16 cellular contexts compared by ENCODE assay signal in genomic region chr1:39647247-39647646, GRCh38. TPM values are rescaled to one million over a fixed set of nuclear protein-coding genes. Genes with fewer than 3 reads are reported as not detected.
DNase-seq lines count a peak whose midpoint lies in the region; ATAC-seq and TF ChIP-seq lines count a peak whose summit lies in the region.
"Had no signal": no experiment of that assay in that cellular context is flagged by ENCODE, and none has a peak within 500 bp of the region (broad histone marks: within the 10 kb centered on the region; RNA-seq: fewer than 3 reads in every experiment).

No MANE protein-coding gene starts in this region.

- TF ChIP-seq CTCF in heart left ventricle (IDR thresholded peaks at IDR 0.05): no peak
- no peak for TF ChIP-seq CTCF in sigmoid colon (IDR thresholded peaks at IDR 0.05)
- no peak for TF ChIP-seq CTCF in vagina (IDR thresholded peaks at IDR 0.05)

- H3K27me3 ChIP-seq in heart left ventricle (no peaks in the 10 kb centered on the region), right cardiac atrium (ENCODE audit: control insufficient read depth, insufficient read depth) (no peaks in the 10 kb centered on the region), sigmoid colon (no peaks in the 10 kb centered on the region), vagina (no peaks in the 10 kb centered on the region)

- no peak overlapping the region for H3K27ac Mint-ChIP-seq in stimulated activated effector memory CD8-positive, alpha-beta T cell treated with anti-CD3 and anti-CD28 coated beads, Interleukin-12 subunit alpha, Interleukin-12 subunit beta, amount 100 ng/mL, for 72 hours
- H3K27ac Mint-ChIP-seq: activated naive CD8-positive, alpha-beta T cell treated with anti-CD3 and anti-CD28 coated beads, Interleukin-2, amount 10 ng/mL, durations not matched to agents 7 days and 5 days; CD4-positive, CD25-positive, alpha-beta regulatory T cell had no signal

- no peak for TF ChIP-seq POLR2A in heart left ventricle (IDR thresholded peaks at IDR 0.05)
- no peak for TF ChIP-seq POLR2A in sigmoid colon (IDR thresholded peaks at IDR 0.05)
- no peak for TF ChIP-seq POLR2A in vagina (IDR thresholded peaks at IDR 0.05)

- H3K4me1 ChIP-seq in heart left ventricle (peaks cover 0 to 67% (median 20%) of the 10 kb centered on the region in 12 donors), right cardiac atrium (ENCODE audit: control insufficient read depth, insufficient read depth, low read length) (peaks cover 15% of the 10 kb centered on the region), sigmoid colon (peaks cover 0 to 15% (median 3%) of the 10 kb centered on the region in 4 donors), vagina (peaks cover 39% of the 10 kb centered on the region)

- DNase-seq in heart left ventricle (no peak), cardiac septum (ENCODE audit: low spot score) (no peak), right cardiac atrium (peak in 1 of 3 donors; percentile 29), sigmoid colon (no peak), vagina (ENCODE audit: extremely low spot score in 2 of 2) (no peak), NCI-H1105 (lab: John Stamatoyannopoulos, UW) (no peak), NCI-H2171 treated with DMSO at 0.1 percent for 48 hours (lab: John Stamatoyannopoulos, UW) (no peak)
- no peak for DNase-seq in stimulated activated effector memory CD8-positive, alpha-beta T cell treated with anti-CD3 and anti-CD28 coated beads, Interleukin-12 subunit alpha, Interleukin-12 subunit beta, amount 100 ng/mL, for 72 hours (ENCODE audit: low spot score in 2 of 2)
- DNase-seq: activated CD4-positive, alpha-beta T cell treated with anti-CD3 and anti-CD28 coated beads, Interleukin-2, amount 50 U/mL, for 4 hours; activated naive CD8-positive, alpha-beta T cell treated with anti-CD3 and anti-CD28 coated beads, Interleukin-2, amount 10 ng/mL, durations not matched to agents 7 days and 5 days; activated T-cell treated with anti-CD3 and anti-CD28 coated beads, Interleukin-2, amount 50 U/mL, for 4 hours; CD4-positive, CD25-positive, alpha-beta regulatory T cell; NCI-H187 treated with DMSO at 0.1 percent for 48 hours; NCI-H510A treated with DMSO at 0.1 percent for 48 hours; stimulated activated CD4-positive, alpha-beta T cell treated with anti-CD3 and anti-CD28 coated beads, Interleukin-15, amount 100 ng/mL, for 24 hours; stimulated activated naive CD8-positive, alpha-beta T cell treated with anti-CD3 and anti-CD28 coated beads, Interleukin-15, amount 100 ng/mL, for 72 hours had no signal

- ATAC-seq in heart left ventricle (no peak), right cardiac atrium (no peak)
- no peak for ATAC-seq in stimulated activated effector memory CD8-positive, alpha-beta T cell treated with anti-CD3 and anti-CD28 coated beads, Interleukin-12 subunit alpha, Interleukin-12 subunit beta, amount 100 ng/mL, for 72 hours
- ATAC-seq: activated T-cell treated with anti-CD3 and anti-CD28 coated beads, Interleukin-2, amount 50 U/mL, for 4 hours; stimulated activated naive CD8-positive, alpha-beta T cell treated with anti-CD3 and anti-CD28 coated beads, Interleukin-15, amount 100 ng/mL, for 72 hours had no signal

- H3K9me3 ChIP-seq in heart left ventricle (no peaks in the 10 kb centered on the region), right cardiac atrium (ENCODE audit: control insufficient read depth, low read length) (no peaks in the 10 kb centered on the region), sigmoid colon (no peaks in the 10 kb centered on the region), vagina (no peaks in the 10 kb centered on the region)

- no peak overlapping the region for H3K4me3 Mint-ChIP-seq in stimulated activated effector memory CD8-positive, alpha-beta T cell treated with anti-CD3 and anti-CD28 coated beads, Interleukin-12 subunit alpha, Interleukin-12 subunit beta, amount 100 ng/mL, for 72 hours
- H3K4me3 Mint-ChIP-seq: activated naive CD8-positive, alpha-beta T cell treated with anti-CD3 and anti-CD28 coated beads, Interleukin-2, amount 10 ng/mL, durations not matched to agents 7 days and 5 days; activated T-cell treated with anti-CD3 and anti-CD28 coated beads, Interleukin-2, amount 50 U/mL, for 4 hours; CD4-positive, CD25-positive, alpha-beta regulatory T cell; stimulated activated naive CD8-positive, alpha-beta T cell treated with anti-CD3 and anti-CD28 coated beads, Interleukin-15, amount 100 ng/mL, for 72 hours had no signal

- no peak overlapping the region for H3K4me3 ChIP-seq in heart left ventricle
- H3K4me3 ChIP-seq in right cardiac atrium (ENCODE audit: low read length): no peak overlapping the region
- H3K4me3 ChIP-seq in sigmoid colon: no peak overlapping the region
- no peak overlapping the region for H3K4me3 ChIP-seq in vagina

- H3K9me3 Mint-ChIP-seq in stimulated activated effector memory CD8-positive, alpha-beta T cell treated with anti-CD3 and anti-CD28 coated beads, Interleukin-12 subunit alpha, Interleukin-12 subunit beta, amount 100 ng/mL, for 72 hours: no peaks in the 10 kb centered on the region
- H3K9me3 Mint-ChIP-seq: activated naive CD8-positive, alpha-beta T cell treated with anti-CD3 and anti-CD28 coated beads, Interleukin-2, amount 10 ng/mL, durations not matched to agents 7 days and 5 days; activated T-cell treated with anti-CD3 and anti-CD28 coated beads, Interleukin-2, amount 50 U/mL, for 4 hours; CD4-positive, CD25-positive, alpha-beta regulatory T cell; stimulated activated naive CD8-positive, alpha-beta T cell treated with anti-CD3 and anti-CD28 coated beads, Interleukin-15, amount 100 ng/mL, for 72 hours had no signal

- 74 to 79% (median 78%) methylated on average over 3 of the region's 3 CpGs for whole genome bisulfite sequencing in heart left ventricle, 4 donors
- 71% methylated on average over 3 of the region's 3 CpGs for WGBS in right cardiac atrium
- 77 to 80% methylated on average over 3 of the region's 3 CpGs for WGBS in sigmoid colon, 2 donors

- H3K4me1 Mint-ChIP-seq in stimulated activated effector memory CD8-positive, alpha-beta T cell treated with anti-CD3 and anti-CD28 coated beads, Interleukin-12 subunit alpha, Interleukin-12 subunit beta, amount 100 ng/mL, for 72 hours: no peaks in the 10 kb centered on the region
- H3K4me1 Mint-ChIP-seq: activated naive CD8-positive, alpha-beta T cell treated with anti-CD3 and anti-CD28 coated beads, Interleukin-2, amount 10 ng/mL, durations not matched to agents 7 days and 5 days; CD4-positive, CD25-positive, alpha-beta regulatory T cell; stimulated activated naive CD8-positive, alpha-beta T cell treated with anti-CD3 and anti-CD28 coated beads, Interleukin-15, amount 100 ng/mL, for 72 hours had no signal

- intact Hi-C loops in heart left ventricle (cut with DNase I) (no loop called here), cardiac septum (cut with DNase I) (loop anchor here (2.0 kb wide), 1 partner anchor 22 kb away; no protein-coding TSS in a partner anchor), right cardiac atrium (cut with DNase I) (no loop called here), sigmoid colon (cut with DNase I) (no loop called here), vagina (cut with DNase I) (no loop called here)

- H3K27ac ChIP-seq in heart left ventricle: peak overlapping the region; percentile 59 to 93 (median 81)
- H3K27ac ChIP-seq in right cardiac atrium (ENCODE audit: low read length): peak overlapping the region; percentile 69
- H3K27ac ChIP-seq in sigmoid colon: peak overlapping the region; percentile 47 to 64 (median 59)
- H3K27ac ChIP-seq in vagina: peak overlapping the region; percentile 69

- H3K36me3 ChIP-seq in heart left ventricle (no peaks in the 10 kb centered on the region), sigmoid colon (no peaks in the 10 kb centered on the region), vagina (no peaks in the 10 kb centered on the region)

- no peaks in the 10 kb centered on the region for H3K36me3 Mint-ChIP-seq in stimulated activated effector memory CD8-positive, alpha-beta T cell treated with anti-CD3 and anti-CD28 coated beads, Interleukin-12 subunit alpha, Interleukin-12 subunit beta, amount 100 ng/mL, for 72 hours
- H3K36me3 Mint-ChIP-seq: activated naive CD8-positive, alpha-beta T cell treated with anti-CD3 and anti-CD28 coated beads, Interleukin-2, amount 10 ng/mL, durations not matched to agents 7 days and 5 days; CD4-positive, CD25-positive, alpha-beta regulatory T cell had no signal

- TF ChIP-seq EP300 in sigmoid colon (IDR thresholded peaks at IDR 0.05): no peak

RNA-seq across cellular contexts. Expression of gene HEYL, which starts 7.8 kb away (rescaled TPM):
- total RNA-seq in heart left ventricle (10 to 100 TPM in 7 of 9 donors, 1 to 10 TPM in 2; 7.0 to 35.2 (median 18.8) TPM), cardiac septum (20.5 TPM), right cardiac atrium (10 to 100 TPM; 25.9 to 50.5 (median 32.8) TPM), sigmoid colon (10 to 100 TPM in 1 of 4 donors, 1 to 10 TPM in 3; 1.6 to 14.7 (median 4.0) TPM), vagina (8.8 TPM)
- polyA plus RNA-seq in heart left ventricle (10 to 100 TPM; 10.6 to 23.3 TPM), right cardiac atrium (22.6 TPM), sigmoid colon (1 to 10 TPM in 2 of 3 donors, under 1 TPM in 1; 0.92 to 2.5 (median 1.2) TPM)
- total RNA-seq: activated naive CD8-positive, alpha-beta T cell treated with anti-CD3 and anti-CD28 coated beads, Interleukin-2, amount 10 ng/mL, durations not matched to agents 7 days and 5 days had no signal
- polyA plus RNA-seq: CD4-positive, CD25-positive, alpha-beta regulatory T cell had no signal

RNA-seq across cellular contexts. Expression of gene NT5C1A, which starts 24.7 kb away (rescaled TPM):
- total RNA-seq in heart left ventricle (10 to 100 TPM in 8 of 9 donors, 1 to 10 TPM in 1; 3.3 to 46.6 (median 23.8) TPM), cardiac septum (25.0 TPM), right cardiac atrium (10 to 100 TPM; 18.2 to 44.8 (median 41.3) TPM), sigmoid colon (not detected), vagina (not detected)
- polyA plus RNA-seq in heart left ventricle (1 to 10 TPM; 2.0 to 2.2 TPM), right cardiac atrium (5.7 TPM), sigmoid colon (under 1 TPM in 1 of 3 donors, not detected in 2; 0.06 TPM)
- total RNA-seq: activated naive CD8-positive, alpha-beta T cell treated with anti-CD3 and anti-CD28 coated beads, Interleukin-2, amount 10 ng/mL, durations not matched to agents 7 days and 5 days; activated T-cell treated with anti-CD3 and anti-CD28 coated beads, Interleukin-2, amount 50 U/mL, for 4 hours had no signal

RNA-seq across cellular contexts. Expression of gene HPCAL4, which starts 44.0 kb away (rescaled TPM):
- total RNA-seq in heart left ventricle (1 to 10 TPM in 1 of 9 donors, under 1 TPM in 8; 0.12 to 1.2 (median 0.39) TPM), cardiac septum (0.05 TPM), right cardiac atrium (1 to 10 TPM in 3 of 4 donors, under 1 TPM in 1; 0.89 to 5.2 (median 4.1) TPM), sigmoid colon (1 to 10 TPM in 2 of 4 donors, under 1 TPM in 2; 0.16 to 1.1 (median 0.95) TPM), vagina (0.49 TPM)
- polyA plus RNA-seq in heart left ventricle (under 1 TPM; 0.46 to 0.69 TPM), right cardiac atrium (2.8 TPM), sigmoid colon (under 1 TPM in 1 of 3 donors, not detected in 2; 0.57 TPM)
